ENCODE assay signal across 1 cellular context in the genomic region with DNA sequence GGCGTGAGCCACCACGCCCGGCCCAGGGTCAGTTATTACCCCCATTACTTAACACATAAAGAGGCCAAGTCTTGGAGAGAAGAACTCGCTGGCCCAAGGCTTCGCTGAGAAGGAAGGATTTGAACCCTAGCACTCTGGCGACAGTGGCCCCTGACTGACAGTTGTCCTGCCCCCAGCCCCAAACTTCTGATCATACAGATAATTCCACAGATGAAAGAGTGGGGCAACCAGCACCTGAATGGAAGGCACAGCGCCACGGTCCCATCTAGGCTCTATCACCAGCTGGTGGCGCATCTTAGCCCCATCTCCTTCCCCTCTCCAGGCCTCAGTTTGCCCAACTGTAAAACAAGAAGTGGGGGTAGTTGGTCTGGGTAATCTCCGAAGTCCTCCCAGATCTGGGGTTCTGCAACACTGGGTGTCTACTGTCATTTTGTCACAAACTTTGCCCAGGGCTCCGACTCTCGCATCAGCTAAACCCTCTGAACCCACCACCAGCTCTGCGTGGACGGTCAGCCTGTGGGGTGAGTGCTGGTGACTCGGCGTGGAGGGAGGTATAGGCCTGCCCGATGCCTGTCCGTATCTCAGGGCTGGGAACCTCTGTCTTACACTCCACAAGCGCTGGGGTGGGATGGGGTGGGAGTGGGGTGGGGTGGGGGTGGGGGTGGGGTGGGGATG.
TF ChIP-seq lines count a peak whose summit lies in the region.

No MANE protein-coding gene starts in this region.

TF ChIP-seq in H1, 55 proteins besides CTCF, POLR2A, EP300 and RAD21:
- TF ChIP-seq CBX5 (IDR thresholded peaks at IDR 0.05; ENCODE audit: low read depth, low read length) (no peak), GABPA (IDR thresholded peaks at IDR 0.05; ENCODE audit: borderline replicate concordance, insufficient read depth, low read length) (no peak), BCL11A (IDR thresholded peaks at IDR 0.05; ENCODE audit: low read depth in 2 of 2, low read length in 2 of 2) (no peak), KDM5A (IDR thresholded peaks at IDR 0.05; ENCODE audit: low read length) (no peak), KDM4A (IDR thresholded peaks at IDR 0.05; ENCODE audit: low read depth, low read length, severe bottlenecking) (no peak), PHF8 (conservative IDR thresholded peaks at IDR 0.05; ENCODE audit: low read depth, low read length) (no peak), CEBPB (IDR thresholded peaks at IDR 0.05; ENCODE audit: low read depth, low read length) (no peak), TAF1 (IDR thresholded peaks at IDR 0.05; ENCODE audit: low read depth, low read length) (no peak), TBP (IDR thresholded peaks at IDR 0.05; ENCODE audit: low read depth, low read length) (no peak), NANOG (IDR thresholded peaks at IDR 0.05; ENCODE audit: insufficient read depth, low read depth, low read length, poor library complexity, severe bottlenecking) (no peak), HDAC6 (IDR thresholded peaks at IDR 0.05; ENCODE audit: low read depth, low read length) (no peak), HDAC2 (IDR thresholded peaks at IDR 0.05; ENCODE audit: borderline replicate concordance in 1 of 2, low read depth in 2 of 2, low read length in 2 of 2) (no peak), TAF7 (optimal IDR thresholded peaks at IDR 0.05; ENCODE audit: borderline replicate concordance, low read depth, low read length) (no peak), CBX8 (IDR thresholded peaks at IDR 0.05; ENCODE audit: borderline replicate concordance, low read depth, low read length) (no peak), RFX5 (IDR thresholded peaks at IDR 0.05; ENCODE audit: borderline replicate concordance, low read depth, low read length) (no peak), POLR2AphosphoS5 (IDR thresholded peaks at IDR 0.05; ENCODE audit: low read depth, low read length) (no peak)
- TF ChIP-seq, protein P1, sequence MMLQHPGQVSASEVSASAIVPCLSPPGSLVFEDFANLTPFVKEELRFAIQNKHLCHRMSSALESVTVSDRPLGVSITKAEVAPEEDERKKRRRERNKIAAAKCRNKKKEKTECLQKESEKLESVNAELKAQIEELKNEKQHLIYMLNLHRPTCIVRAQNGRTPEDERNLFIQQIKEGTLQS (IDR thresholded peaks at IDR 0.05; ENCODE audit: insufficient read depth, low read depth, low read length): no peak
- TF ChIP-seq, protein P2, sequence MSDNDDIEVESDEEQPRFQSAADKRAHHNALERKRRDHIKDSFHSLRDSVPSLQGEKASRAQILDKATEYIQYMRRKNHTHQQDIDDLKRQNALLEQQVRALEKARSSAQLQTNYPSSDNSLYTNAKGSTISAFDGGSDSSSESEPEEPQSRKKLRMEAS (IDR thresholded peaks at IDR 0.05): no peak
